23 cellular contexts compared by ENCODE assay signal in genomic region chr20:60784321-60784720, GRCh38.
"Had no signal": no experiment of that assay in that cellular context is flagged by ENCODE, and none has a peak within 500 bp of the region (broad histone marks: within the 10 kb centered on the region; RNA-seq: fewer than 3 reads in every experiment).

No MANE protein-coding gene starts in this region.

- H3K27me3 ChIP-seq: brain microvascular endothelial cell had no signal

- H3K4me1 ChIP-seq: heart left ventricle had no signal

- H3K27ac ChIP-seq: brain microvascular endothelial cell, coronary artery, dorsolateral prefrontal cortex, heart left ventricle had no signal

- ATAC-seq: activated T-cell treated with anti-CD3 and anti-CD28 coated beads, Interleukin-2, amount 50 U/mL, for 4 hours; activated T-helper 17 cell treated with anti-CD3 and anti-CD28 coated beads, Interleukin-2, amount 50 U/mL, for 72 hours; esophagus mucosa; heart left ventricle had no signal

- H3K4me3 ChIP-seq: coronary artery, dorsolateral prefrontal cortex, heart left ventricle had no signal

- DNase-seq: activated CD4-positive, alpha-beta memory T cell treated with anti-CD3 and anti-CD28 coated beads, Interleukin-2, amount 10 ng/mL, durations not matched to agents 7 days and 5 days; activated CD4-positive, alpha-beta T cell treated with anti-CD3 and anti-CD28 coated beads for 4 hours; activated CD4-positive, alpha-beta T cell treated with anti-CD3 and anti-CD28 coated beads, Interleukin-2, amount 10 ng/mL, durations not matched to agents 7 days and 5 days; activated CD4-positive, alpha-beta T cell treated with anti-CD3 and anti-CD28 coated beads, Interleukin-2, amount 50 U/mL, for 4 hours; activated CD4-positive, CD25-positive, alpha-beta regulatory T cell; activated CD4-positive, CD25-positive, alpha-beta regulatory T cell treated with anti-CD3 and anti-CD28 coated beads, Interleukin-2, amount 50 U/mL, for 72 hours; activated effector memory CD4-positive, alpha-beta T cell treated with Interleukin-2 at 50 U/mL for 16 hours; activated gamma-delta T cell treated with Interleukin-2 at 50 U/mL for 16 hours; activated naive CD4-positive, alpha-beta T cell treated with anti-CD3 and anti-CD28 coated beads, Interleukin-2, amount 50 U/mL, for 16 hours; activated naive CD4-positive, alpha-beta T cell treated with Interleukin-2 at 50 U/mL for 16 hours; activated T-cell treated with anti-CD3 and anti-CD28 coated beads, Interleukin-2, amount 50 U/mL, for 4 hours; amniotic stem cell; anterior cingulate cortex; brain microvascular endothelial cell; dorsolateral prefrontal cortex; effector memory CD4-positive, alpha-beta T cell; endodermal cell; foreskin fibroblast; heart left ventricle; T-helper 2 cell had no signal

- H3K36me3 ChIP-seq: brain microvascular endothelial cell, heart left ventricle had no signal
